Comparison of ENCODE assay signal across 13 cellular contexts in genomic region chrX:120269379-120270035, GRCh38. TPM values are rescaled to one million over a fixed set of nuclear protein-coding genes. Genes with fewer than 3 reads are reported as not detected.
DNase-seq lines count a peak whose midpoint lies in the region; ATAC-seq and TF ChIP-seq lines count a peak whose summit lies in the region.
"Had no signal": no experiment of that assay in that cellular context is flagged by ENCODE, and none has a peak within 500 bp of the region (broad histone marks: within the 10 kb centered on the region; RNA-seq: fewer than 3 reads in every experiment).

No MANE protein-coding gene starts in this region.

- H3K9me3 ChIP-seq in IMR-90 (ENCODE audit: control insufficient read depth, insufficient read depth, low read length), result no peaks in the 10 kb centered on the region
- H3K9me3 ChIP-seq in sigmoid colon, result no peaks in the 10 kb centered on the region
- no peaks in the 10 kb centered on the region for H3K9me3 ChIP-seq in SJCRH30 (replicated peaks)
- H3K9me3 ChIP-seq: heart left ventricle, tibial nerve had no signal

- H3K36me3 ChIP-seq in IMR-90 (ENCODE audit: control insufficient read depth, insufficient read depth, low read length), result no peaks in the 10 kb centered on the region
- no peaks in the 10 kb centered on the region for H3K36me3 ChIP-seq in sigmoid colon
- H3K36me3 ChIP-seq in SJCRH30, result no peaks in the 10 kb centered on the region
- H3K36me3 ChIP-seq: cardiac muscle cell, heart left ventricle, tibial nerve had no signal

- TF ChIP-seq CTCF in IMR-90 (conservative IDR thresholded peaks at IDR 0.05; ENCODE audit: low read depth, low read length), result no peak
- TF ChIP-seq CTCF in fibroblast of mammary gland (conservative IDR thresholded peaks at IDR 0.05; ENCODE audit: control insufficient read depth, insufficient read depth, low read depth, low read length), result no peak
- TF ChIP-seq CTCF in sigmoid colon (IDR thresholded peaks at IDR 0.05), result no peak

- intact Hi-C loops in IMR-90 (cut with micrococcal nuclease) (no loop called here), sigmoid colon (cut with DNase I) (no loop called here)

- H3K4me3 ChIP-seq in IMR-90 (ENCODE audit: insufficient read depth, low read depth, low read length) (no peak overlapping the region), fibroblast of mammary gland (ENCODE audit: control insufficient read depth, low read depth, low read length) (no peak overlapping the region), sigmoid colon (no peak overlapping the region), SJCRH30 (no peak overlapping the region)
- H3K4me3 ChIP-seq: cardiac muscle cell, heart left ventricle, SK-N-MC, tibial nerve had no signal

- no peak overlapping the region for H4K5ac ChIP-seq in IMR-90 (ENCODE audit: low read depth, low read length)

- no peak overlapping the region for H2BK120ac ChIP-seq in IMR-90 (ENCODE audit: low read depth, low read length)

- TF ChIP-seq EP300 in sigmoid colon (IDR thresholded peaks at IDR 0.05), result no peak

- dilution Hi-C loops in IMR-90 (cut with HindIII; ENCODE audit: low sequenced_read_pairs, unreplicated experiment), result no loop called here

- H2AK9ac ChIP-seq in IMR-90 (replicated peaks; ENCODE audit: low read depth, low read length, poor library complexity), result no peak overlapping the region

- no peaks in the 10 kb centered on the region for H3K27me3 ChIP-seq in IMR-90 (ENCODE audit: control insufficient read depth, insufficient read depth, low read length)
- no peaks in the 10 kb centered on the region for H3K27me3 ChIP-seq in sigmoid colon
- peaks cover 11% of the 10 kb centered on the region; the same call in 1 of the 2 replicates for H3K27me3 ChIP-seq in SJCRH30
- H3K27me3 ChIP-seq: cardiac muscle cell, tibial nerve had no signal

- peak; percentile 31 for DNase-seq in NOMO-1 treated with DMSO at 0.1 percent for 48 hours (lab: John Stamatoyannopoulos, UW; ENCODE audit: unreplicated experiment)
- DNase-seq in NOMO-1 treated with dmso at 0.1 percent for 144 hours (lab: John Stamatoyannopoulos, UW; ENCODE audit: unreplicated experiment), result no peak
- no peak for DNase-seq in IMR-90
- peak; percentile 23 for DNase-seq in fibroblast of mammary gland (ENCODE audit: low read depth)
- DNase-seq in sigmoid colon, result no peak
- DNase-seq in ureter (ENCODE audit: low spot score), result no peak
- DNase-seq in SJCRH30, result no peak
- DNase-seq: heart left ventricle, NCI-H2171 treated with DMSO at 0.1 percent for 48 hours had no signal

- H4K20me1 ChIP-seq in IMR-90 (ENCODE audit: insufficient read depth, low read length), result no peaks in the 10 kb centered on the region

- WGBS in IMR-90 (ENCODE audit: extremely low coverage in 2 of 2, insufficient read length in 1 of 2), 2 experiments, result no CpG with 5 or more reads among the region's 1 CpG
- 6 to 16% methylated on average over 1 of the region's 1 CpG for WGBS in sigmoid colon, 2 donors

- no peak overlapping the region for H3K56ac ChIP-seq in IMR-90 (ENCODE audit: extremely low read depth, insufficient read depth, low read length)

- BruUV-seq in IMR-90 (replicated peaks; lab: Mats Ljungman, UMichigan), result no TSS peak

- H3K4me1 ChIP-seq in IMR-90 (ENCODE audit: control insufficient read depth, insufficient read depth, low read length) (no peaks in the 10 kb centered on the region), sigmoid colon (peaks cover 0 to 7% (median 2%) of the 10 kb centered on the region in 4 donors), SJCRH30 (no peaks in the 10 kb centered on the region)

- H3K4ac ChIP-seq in IMR-90 (ENCODE audit: low read depth, low read length), result no peak overlapping the region

- H3K9me1 ChIP-seq in IMR-90 (ENCODE audit: insufficient read depth, low read length), result no peaks in the 10 kb centered on the region

- no peak overlapping the region for H2AK5ac ChIP-seq in IMR-90 (ENCODE audit: low read depth, low read length)

- H2BK15ac ChIP-seq in IMR-90 (ENCODE audit: low read depth, low read length), result no peak overlapping the region

- H3K27ac ChIP-seq in IMR-90 (ENCODE audit: insufficient read depth, low read length) (no peak overlapping the region), sigmoid colon (peak overlapping the region in 3 of 4 donors; percentile 39 to 50 (median 50)), SJCRH30 (no peak overlapping the region)
- H3K27ac ChIP-seq: cardiac muscle cell, SK-N-MC had no signal

- H3K23ac ChIP-seq in IMR-90 (ENCODE audit: low read depth, low read length), result no peak overlapping the region

- CTCF ChIA-PET in IMR-90 (lab: Yijun Ruan, JAX), result interaction anchor here (1.1 kb wide), 1 partner anchor 12 kb away, joined by 5 read pairs; no protein-coding TSS in a partner anchor

- no peak for TF ChIP-seq RAD21 in IMR-90 (IDR thresholded peaks at IDR 0.05; ENCODE audit: low read length)

- H3K18ac ChIP-seq in IMR-90 (ENCODE audit: low read depth, low read length), result no peak overlapping the region

- in situ Hi-C loops in IMR-90 (cut with MboI; ENCODE audit: low sequenced_read_pairs), result no loop called here

- H2BK5ac ChIP-seq in IMR-90 (ENCODE audit: low read depth, low read length, poor library complexity, severe bottlenecking), result no peak overlapping the region

- H4K8ac ChIP-seq in IMR-90 (ENCODE audit: low read depth in 2 of 2, low read length in 2 of 2), result no peak overlapping the region

- no peak overlapping the region for H3K4me2 ChIP-seq in IMR-90 (ENCODE audit: low read depth, low read length)

- H2BK20ac ChIP-seq in IMR-90 (ENCODE audit: low read depth, low read length), result no peak overlapping the region

- H3K9ac ChIP-seq in IMR-90 (ENCODE audit: low read depth, low read length), result no peak overlapping the region

- no peaks in the 10 kb centered on the region for H3K79me1 ChIP-seq in IMR-90 (ENCODE audit: low read depth in 1 of 2, low read length in 2 of 2)

- peak; percentile 29 for ATAC-seq in IMR-90 (ENCODE audit: low read depth)
- no peak for ATAC-seq in GM19467 (IDR thresholded peaks at IDR 0.05; ENCODE audit: unreplicated experiment)

- H2AFZ ChIP-seq in IMR-90 (replicated peaks; ENCODE audit: low read length, poor library complexity), result no peak overlapping the region

- TF ChIP-seq POLR2A in IMR-90 (IDR thresholded peaks at IDR 0.05; ENCODE audit: low read depth, low read length), result no peak
- no peak for TF ChIP-seq POLR2A in sigmoid colon (IDR thresholded peaks at IDR 0.05)

- no peak overlapping the region for H4K91ac ChIP-seq in IMR-90 (ENCODE audit: insufficient read depth, low read depth, low read length)

- no peak overlapping the region for H3K14ac ChIP-seq in IMR-90 (replicated peaks; ENCODE audit: low read depth, low read length)

- POLR2A ChIA-PET in IMR-90 (lab: Charles Lee; ENCODE audit: unreplicated experiment), result no interaction called here

TF ChIP-seq in IMR-90, 13 proteins besides CTCF, POLR2A, EP300 and RAD21:
- TF ChIP-seq FOS (IDR thresholded peaks at IDR 0.05; ENCODE audit: low read depth, low read length), result no peak
- no peak for TF ChIP-seq NFE2L2 (IDR thresholded peaks at IDR 0.05; ENCODE audit: low read depth, low read length)
- no peak for TF ChIP-seq MAFK (IDR thresholded peaks at IDR 0.05; ENCODE audit: low read depth, low read length)
- TF ChIP-seq CEBPB (IDR thresholded peaks at IDR 0.05; ENCODE audit: low read depth, low read length), result no peak
- no peak for TF ChIP-seq MAZ (IDR thresholded peaks at IDR 0.05; ENCODE audit: borderline replicate concordance, low read depth, low read length)
- no peak for TF ChIP-seq CHD1 (IDR thresholded peaks at IDR 0.05; ENCODE audit: low read depth, low read length)
- TF ChIP-seq BHLHE40 (IDR thresholded peaks at IDR 0.05; ENCODE audit: low read depth, low read length), result no peak
- no peak for TF ChIP-seq ELK1 (IDR thresholded peaks at IDR 0.05; ENCODE audit: borderline replicate concordance, low read depth, low read length)
- no peak for TF ChIP-seq USF2 (IDR thresholded peaks at IDR 0.05; ENCODE audit: low read depth, low read length)
- TF ChIP-seq RFX5 (IDR thresholded peaks at IDR 0.05; ENCODE audit: low read depth, low read length), result no peak
- TF ChIP-seq SMC3 (IDR thresholded peaks at IDR 0.05; ENCODE audit: low read depth, low read length), result no peak

RNA-seq across cellular contexts. Expression of gene ZBTB33, which starts 18.9 kb away (rescaled TPM):
- total RNA-seq in IMR-90 (2012; rRNA removed), result 16.3 and 20.8 TPM in 2 replicates
- 2.0 and 3.3 TPM in 2 replicates for polyA plus RNA-seq in IMR-90 (2012; rRNA removed)
- 0.35 and 0.53 TPM in 2 replicates for polyA plus RNA-seq in IMR-90 (2012; cell fraction: cytosol; rRNA removed)
- polyA plus RNA-seq in IMR-90 (2012; cell fraction: nucleus; rRNA removed; ENCODE audit: low replicate concordance), result 0.16 and 1.8 TPM in 2 replicates
- 10 to 100 TPM in 2 of 4 donors, 1 to 10 TPM in 2; 5.8 to 13.2 (median 9.8) TPM for total RNA-seq in sigmoid colon
- polyA plus RNA-seq in sigmoid colon, result 1 to 10 TPM; 4.2 to 5.8 (median 5.8) TPM
- 15.2 TPM for total RNA-seq in ureter
- 63.9 and 70.5 TPM in 2 replicates for total RNA-seq in SJCRH30 (2014; rRNA removed; shearing (Covaris generic))

RNA-seq across cellular contexts. Expression of gene TMEM255A, which starts 41.8 kb away (rescaled TPM):
- total RNA-seq in IMR-90 (2012; rRNA removed) (not detected in 2 replicates), sigmoid colon (1 to 10 TPM; 1.5 to 5.9 (median 4.3) TPM), ureter (2.1 TPM)
- polyA plus RNA-seq in IMR-90 (2012; rRNA removed) (0.03 TPM in 1 of 2 replicates, not detected in the other), sigmoid colon (1 to 10 TPM in 2 of 3 donors, under 1 TPM in 1; 0.69 to 4.2 (median 1.8) TPM)
- 0.02 TPM in 1 of 2 replicates, not detected in the other for polyA plus RNA-seq in IMR-90 (2012; cell fraction: cytosol; rRNA removed)
- polyA plus RNA-seq in IMR-90 (2012; cell fraction: nucleus; rRNA removed; ENCODE audit: low replicate concordance), result 0.02 TPM in 1 of 2 replicates, not detected in the other
- 0.06 TPM in 1 of 2 replicates, not detected in the other for total RNA-seq in SJCRH30 (2014; rRNA removed; shearing (Covaris generic))

Comparison
In these comparisons a context has a peak if more than half of its experiments do, and no peak if none do; other contexts are left out.
1. DNase-seq: peak in NOMO-1 treated with DMSO at 0.1 percent for 48 hours (single experiment) and fibroblast of mammary gland (single experiment); none in NOMO-1 treated with dmso at 0.1 percent for 144 hours (single experiment), IMR-90 (single experiment), sigmoid colon (single experiment), ureter (single experiment) and SJCRH30 (0 of 2).
2. H3K27ac ChIP-seq: peak in sigmoid colon (3 of 4); none in IMR-90 (single experiment) and SJCRH30 (single experiment).